In the genomic region with DNA sequence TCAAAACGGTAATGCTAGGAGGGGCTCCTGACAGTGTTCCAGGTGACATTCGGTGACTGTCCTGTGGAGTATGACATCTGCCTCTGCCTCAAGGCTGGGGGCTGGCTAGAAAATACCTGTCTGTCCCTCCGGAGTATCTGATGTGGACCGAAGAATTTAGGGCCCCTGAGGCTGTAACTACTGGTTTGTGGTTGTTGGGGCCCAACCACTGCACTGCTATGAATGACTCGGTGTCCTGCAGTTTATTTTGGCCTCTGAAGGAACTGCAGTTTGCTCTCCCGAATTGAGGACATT, we compare ENCODE assay signal across 8 cellular contexts.
DNase-seq lines count a peak whose midpoint lies in the region; ATAC-seq and TF ChIP-seq lines count a peak whose summit lies in the region.

No MANE protein-coding gene starts in this region.

- peaks cover 6% of the 10 kb centered on the region for H3K79me2 ChIP-seq in trophoblast cell (ENCODE audit: control insufficient read depth, insufficient read depth, low read length, poor library complexity)

- H2AK5ac ChIP-seq in trophoblast cell (ENCODE audit: low read length), result no peak overlapping the region

- H3K9me3 ChIP-seq in WERI-Rb-1 (ENCODE audit: severe bottlenecking) (no peaks in the 10 kb centered on the region), endodermal cell (ENCODE audit: control insufficient read depth, low read length) (no peaks in the 10 kb centered on the region), trophoblast cell (ENCODE audit: insufficient read depth, low read depth, low read length) (no peaks in the 10 kb centered on the region)

- peak overlapping the region; percentile 60 for H3K4me3 ChIP-seq in WERI-Rb-1 (ENCODE audit: low read depth, low read length)
- H3K4me3 ChIP-seq in endodermal cell (ENCODE audit: low read length), result peak overlapping the region; percentile 90
- H3K4me3 ChIP-seq in trophoblast cell (ENCODE audit: low read depth, low read length), result no peak overlapping the region

- H4K12ac ChIP-seq in trophoblast cell (ENCODE audit: low read depth, low read length), result no peak overlapping the region

- TF ChIP-seq CTCF in WERI-Rb-1 (IDR thresholded peaks at IDR 0.05; ENCODE audit: low read depth, low read length) (no peak), endodermal cell (conservative IDR thresholded peaks at IDR 0.05) (no peak)

- H3K27me3 ChIP-seq in WERI-Rb-1 (ENCODE audit: insufficient read depth, low read depth, severe bottlenecking) (no peaks in the 10 kb centered on the region), endodermal cell (ENCODE audit: control insufficient read depth, insufficient read depth, low read length, poor library complexity, severe bottlenecking) (peaks cover 24% of the 10 kb centered on the region), trophoblast cell (ENCODE audit: insufficient read depth, low read length) (no peaks in the 10 kb centered on the region)

- no peak overlapping the region for H3K4ac ChIP-seq in trophoblast cell (ENCODE audit: low read depth, low read length)

- WGBS in endodermal cell (ENCODE audit: insufficient coverage in 1 of 2, insufficient read length in 1 of 2), 2 experiments, result 68 to 70% methylated on average over 5 to 6 of the region's 6 CpGs
- WGBS in trophoblast cell (ENCODE audit: extremely low coverage, insufficient coverage, insufficient read length), result no CpG with 5 or more reads among the region's 6 CpGs

- H2BK5ac ChIP-seq in trophoblast cell (ENCODE audit: low read depth, low read length, poor library complexity), result no peak overlapping the region

- no peak for DNase-seq in T-helper 2 cell treated with Interferon-gamma antibody and Interleukin-4, amounts not matched to agents 5 μg/mL and 100 μg/mL, for 36 hours (ENCODE audit: low spot score)
- DNase-seq in T-helper 2 cell, result no peak
- DNase-seq in WERI-Rb-1, result peak; percentile 22
- DNase-seq in endodermal cell, result no peak
- DNase-seq in trophoblast cell, result peak; percentile 35 to 48
- DNase-seq in NCI-H1092 treated with DMSO at 0.1 percent for 48 hours (lab: John Stamatoyannopoulos, UW), result no peak
- no peak for DNase-seq in NCI-H1092 (lab: John Stamatoyannopoulos, UW)

- H3K4me1 ChIP-seq in endodermal cell (ENCODE audit: control insufficient read depth, insufficient read depth, low read length) (no peaks in the 10 kb centered on the region), trophoblast cell (ENCODE audit: control insufficient read depth in 1 of 2, insufficient read depth in 2 of 2, low read length in 2 of 2) (peaks cover 7 to 11% of the 10 kb centered on the region in 2 experiments)

- peaks cover 5% of the 10 kb centered on the region for H3K4me1 Mint-ChIP-seq in T-helper 2 cell treated with Interferon-gamma antibody and Interleukin-4, amounts not matched to agents 5 μg/mL and 100 μg/mL, for 36 hours (ENCODE audit: low read depth)
- peaks cover 19% of the 10 kb centered on the region for H3K4me1 Mint-ChIP-seq in endodermal cell

- no peak overlapping the region for H3K14ac ChIP-seq in trophoblast cell (ENCODE audit: low read length)

- peak overlapping the region; percentile 79 for H3K4me3 Mint-ChIP-seq in T-helper 2 cell treated with Interferon-gamma antibody and Interleukin-4, amounts not matched to agents 5 μg/mL and 100 μg/mL, for 36 hours
- H3K4me3 Mint-ChIP-seq in endodermal cell, result peak overlapping the region; percentile 85

- H3K36me3 ChIP-seq in WERI-Rb-1 (no peaks in the 10 kb centered on the region), endodermal cell (ENCODE audit: control insufficient read depth, insufficient read depth, low read length) (no peaks in the 10 kb centered on the region), trophoblast cell (ENCODE audit: control insufficient read depth in 1 of 2, insufficient read depth in 2 of 2, low read length in 2 of 2) (no peaks in the 10 kb centered on the region)

- no peak overlapping the region for H2BK12ac ChIP-seq in trophoblast cell (ENCODE audit: low read length)

- H4K91ac ChIP-seq in trophoblast cell (ENCODE audit: low read depth, low read length), result no peak overlapping the region

- no peaks in the 10 kb centered on the region for H3K9me3 Mint-ChIP-seq in T-helper 2 cell treated with Interferon-gamma antibody and Interleukin-4, amounts not matched to agents 5 μg/mL and 100 μg/mL, for 36 hours
- no peaks in the 10 kb centered on the region for H3K9me3 Mint-ChIP-seq in endodermal cell

- H3K27me3 Mint-ChIP-seq in T-helper 2 cell treated with Interferon-gamma antibody and Interleukin-4, amounts not matched to agents 5 μg/mL and 100 μg/mL, for 36 hours (ENCODE audit: low read depth), result peaks cover 69% of the 10 kb centered on the region
- peaks cover 43% of the 10 kb centered on the region for H3K27me3 Mint-ChIP-seq in endodermal cell (ENCODE audit: insufficient read depth)

- H3K79me1 ChIP-seq in trophoblast cell (ENCODE audit: low read length), result peaks cover 9% of the 10 kb centered on the region

- H2BK120ac ChIP-seq in trophoblast cell (ENCODE audit: insufficient read depth, low read length, poor library complexity), result no peak overlapping the region

- no peak overlapping the region for H3K23ac ChIP-seq in trophoblast cell (ENCODE audit: low read length)

- H3K36me3 Mint-ChIP-seq in T-helper 2 cell treated with Interferon-gamma antibody and Interleukin-4, amounts not matched to agents 5 μg/mL and 100 μg/mL, for 36 hours (ENCODE audit: low read depth), result no peaks in the 10 kb centered on the region
- no peaks in the 10 kb centered on the region for H3K36me3 Mint-ChIP-seq in endodermal cell (ENCODE audit: low read depth)

- H3K27ac ChIP-seq in WERI-Rb-1, result peak overlapping the region; percentile 78
- no peak overlapping the region for H3K27ac ChIP-seq in endodermal cell (ENCODE audit: low read depth, low read length)
- no peak overlapping the region for H3K27ac ChIP-seq in trophoblast cell (ENCODE audit: low read depth, low read length)

- no peak overlapping the region for H3K9ac ChIP-seq in endodermal cell (ENCODE audit: extremely low read depth, low read length, poor library complexity, severe bottlenecking)
- H3K9ac ChIP-seq in trophoblast cell (ENCODE audit: low read length), result no peak overlapping the region

- H3K27ac Mint-ChIP-seq in T-helper 2 cell treated with Interferon-gamma antibody and Interleukin-4, amounts not matched to agents 5 μg/mL and 100 μg/mL, for 36 hours, result no peak overlapping the region
- no peak overlapping the region for H3K27ac Mint-ChIP-seq in endodermal cell

- no peak overlapping the region for H2AFZ ChIP-seq in trophoblast cell (ENCODE audit: insufficient read depth, low read length, poor library complexity)

- H3K4me2 ChIP-seq in trophoblast cell (ENCODE audit: low read length), result peak overlapping the region; percentile 77

- ATAC-seq in HG03378 (IDR thresholded peaks at IDR 0.05; ENCODE audit: unreplicated experiment), result no peak

- no peak overlapping the region for H3K18ac ChIP-seq in trophoblast cell (ENCODE audit: low read length)

- H4K8ac ChIP-seq in trophoblast cell (ENCODE audit: low read depth, low read length), result no peak overlapping the region

Comparison
In these comparisons a context has a peak if more than half of its experiments do, and no peak if none do; other contexts are left out.
1. DNase-seq: peak in WERI-Rb-1 (single experiment) and trophoblast cell (2 of 2); none in T-helper 2 cell treated with Interferon-gamma antibody and Interleukin-4, amounts not matched to agents 5 μg/mL and 100 μg/mL, for 36 hours (single experiment), T-helper 2 cell (0 of 5), endodermal cell (single experiment), NCI-H1092 treated with DMSO at 0.1 percent for 48 hours (single experiment) and NCI-H1092 (single experiment).